9 cellular contexts compared by ENCODE assay signal in genomic region chr15:74397239-74398068, GRCh38. TPM values are rescaled to one million over a fixed set of nuclear protein-coding genes. Genes with fewer than 3 reads are reported as not detected.
DNase-seq lines count a peak whose midpoint lies in the region; ATAC-seq and TF ChIP-seq lines count a peak whose summit lies in the region.
"Had no signal": no experiment of that assay in that cellular context is flagged by ENCODE, and none has a peak within 500 bp of the region (broad histone marks: within the 10 kb centered on the region; RNA-seq: fewer than 3 reads in every experiment).

No MANE protein-coding gene starts in this region.

- POLR2A ChIA-PET in activated CD4-positive, alpha-beta T cell treated with anti-CD3 and anti-CD28 coated beads for 36 hours (lab: Charles Lee): interaction anchor here (0.5 to 1.0 kb wide), 5 partner anchors 9 to 64 kb away, joined by 3 to 4 read pairs (median 3); no protein-coding TSS in a partner anchor
- POLR2A ChIA-PET in activated B cell treated with CpG ODN at 0.5 μM for 24 hours (lab: Charles Lee): interaction anchor here (0.6 to 16.5 kb wide), 18 partner anchors 8 to 1056 kb away, joined by 3 to 563 read pairs (median 6); partner anchors contain the start of genes CSK, SEMA7A and UBL7

- H3K4me1 Mint-ChIP-seq in activated CD4-positive, alpha-beta T cell treated with anti-CD3 and anti-CD28 coated beads for 36 hours: peaks cover 92% of the 10 kb centered on the region
- H3K4me1 Mint-ChIP-seq in activated B cell treated with CpG ODN at 0.5 μM for 24 hours: peaks cover 100% of the 10 kb centered on the region

- no peak for ATAC-seq in activated CD4-positive, alpha-beta T cell treated with anti-CD3 and anti-CD28 coated beads for 36 hours
- ATAC-seq in HG02642 (IDR thresholded peaks at IDR 0.05; ENCODE audit: poor library complexity, unreplicated experiment): peak; percentile 20
- peak; percentile 42 for ATAC-seq in activated B cell treated with CpG ODN at 0.5 μM for 24 hours (ENCODE audit: low read depth)
- ATAC-seq in sciatic nerve: peak; percentile 7
- no peak for ATAC-seq in HG03520 (IDR thresholded peaks at IDR 0.05; ENCODE audit: unreplicated experiment)

- H3K9me3 Mint-ChIP-seq in activated CD4-positive, alpha-beta T cell treated with anti-CD3 and anti-CD28 coated beads for 36 hours (ENCODE audit: low read depth): no peaks in the 10 kb centered on the region
- no peaks in the 10 kb centered on the region for H3K9me3 Mint-ChIP-seq in activated B cell treated with CpG ODN at 0.5 μM for 24 hours

- TF ChIP-seq CTCF in activated B cell treated with CpG ODN at 0.5 μM for 24 hours (IDR thresholded peaks at IDR 0.05): no peak

- no peaks in the 10 kb centered on the region for H3K36me3 Mint-ChIP-seq in activated CD4-positive, alpha-beta T cell treated with anti-CD3 and anti-CD28 coated beads for 36 hours (ENCODE audit: low read depth)
- H3K36me3 Mint-ChIP-seq in activated B cell treated with CpG ODN at 0.5 μM for 24 hours (ENCODE audit: low read depth): no peaks in the 10 kb centered on the region

- no peaks in the 10 kb centered on the region for H3K27me3 Mint-ChIP-seq in activated CD4-positive, alpha-beta T cell treated with anti-CD3 and anti-CD28 coated beads for 36 hours
- H3K27me3 Mint-ChIP-seq in activated B cell treated with CpG ODN at 0.5 μM for 24 hours: no peaks in the 10 kb centered on the region

- intact Hi-C loops in activated CD4-positive, alpha-beta T cell treated with anti-CD3 and anti-CD28 coated beads for 36 hours (cut with DNase I, micrococcal nuclease): no loop called here
- intact Hi-C loops in activated B cell treated with CpG ODN at 0.5 μM for 24 hours (cut with micrococcal nuclease): loop anchor here (2.0 kb wide), 3 partner anchors 63 to 1055 kb away; partner anchors contain the start of gene UBL7
- intact Hi-C loops in sciatic nerve (cut with DNase I): no loop called here
- intact Hi-C loops in posterior cingulate gyrus (cut with DNase I): no loop called here

- DNase-seq in activated CD4-positive, alpha-beta T cell treated with anti-CD3 and anti-CD28 coated beads for 36 hours: no peak
- DNase-seq in activated CD4-positive, alpha-beta T cell treated with anti-CD3 and anti-CD28 coated beads, Interleukin-2, amount 50 U/mL, for 48 hours: no peak
- peak; percentile 58 for DNase-seq in activated B cell treated with CpG ODN at 0.5 μM for 24 hours
- no peak for DNase-seq in sciatic nerve (ENCODE audit: low spot score)
- no peak for DNase-seq in C1 segment of cervical spinal cord (lab: John Stamatoyannopoulos, UW)
- no peak for DNase-seq in posterior cingulate gyrus

- H3K4me3 Mint-ChIP-seq in activated CD4-positive, alpha-beta T cell treated with anti-CD3 and anti-CD28 coated beads for 36 hours: peak overlapping the region; percentile 20
- H3K4me3 Mint-ChIP-seq in activated B cell treated with CpG ODN at 0.5 μM for 24 hours: peak overlapping the region; percentile 80

- CTCF ChIA-PET in activated CD4-positive, alpha-beta T cell treated with anti-CD3 and anti-CD28 coated beads for 36 hours (lab: Charles Lee): interaction anchor here (0.5 to 5.8 kb wide), 5 partner anchors 11 to 768 kb away, joined by 3 to 48 read pairs (median 3); no protein-coding TSS in a partner anchor
- CTCF ChIA-PET in activated B cell treated with CpG ODN at 0.5 μM for 24 hours (lab: Charles Lee): interaction anchor here (1.0 to 5.7 kb wide), 5 partner anchors 12 to 41 kb away, joined by 3 to 67 read pairs (median 6); no protein-coding TSS in a partner anchor

- H3K27ac Mint-ChIP-seq in activated CD4-positive, alpha-beta T cell treated with anti-CD3 and anti-CD28 coated beads for 36 hours: peak overlapping the region; percentile 98
- peak overlapping the region; percentile 99 for H3K27ac Mint-ChIP-seq in activated B cell treated with CpG ODN at 0.5 μM for 24 hours

RNA-seq across cellular contexts. Expression of gene CYP11A1, which starts 30.0 kb away (rescaled TPM):
- not detected for total RNA-seq in activated CD4-positive, alpha-beta T cell treated with anti-CD3 and anti-CD28 coated beads for 36 hours
- not detected in 2 replicates for total RNA-seq in activated B cell treated with CpG ODN at 0.5 μM for 24 hours
- total RNA-seq in sciatic nerve: 4.3 TPM
- total RNA-seq: NCI-H460 had no signal

RNA-seq across cellular contexts. Expression of gene SEMA7A, which starts 36.3 kb away (rescaled TPM):
- 10 to 100 TPM; 57.3 to 57.7 TPM for total RNA-seq in activated CD4-positive, alpha-beta T cell treated with anti-CD3 and anti-CD28 coated beads for 36 hours
- total RNA-seq in activated B cell treated with CpG ODN at 0.5 μM for 24 hours (159 and 178 TPM in 2 replicates), sciatic nerve (30.9 TPM)

Comparison
In these comparisons a context has a peak if more than half of its experiments do, and no peak if none do; other contexts are left out.
1. ATAC-seq: peak in HG02642 (single experiment), activated B cell treated with CpG ODN at 0.5 μM for 24 hours (single experiment) and sciatic nerve (single experiment); none in activated CD4-positive, alpha-beta T cell treated with anti-CD3 and anti-CD28 coated beads for 36 hours (single experiment) and HG03520 (single experiment).